ENCODE assay signal across 8 cellular contexts in genomic region chr2:60674524-60675165, GRCh38.
A peak's percentile ranks its signal among the peaks of the same experiment; 100 is the strongest.
DNase-seq lines count a peak whose midpoint lies in the region; ATAC-seq, FAIRE-seq and TF ChIP-seq lines count a peak whose summit lies in the region.

No MANE protein-coding gene starts in this region.

- no peak overlapping the region for H3K9ac ChIP-seq in keratinocyte (ENCODE audit: control insufficient read depth, extremely low read depth, insufficient read depth, low read length)

- ATAC-seq in GM18907 (IDR thresholded peaks at IDR 0.05; ENCODE audit: unreplicated experiment) (peak; percentile 98), HG03103 (IDR thresholded peaks at IDR 0.05; ENCODE audit: low read depth, unreplicated experiment) (peak; percentile 98)

- no peak overlapping the region for H3K27ac ChIP-seq in breast epithelium
- no peak overlapping the region for H3K27ac ChIP-seq in keratinocyte (ENCODE audit: control insufficient read depth, insufficient read depth, low read length)

- H3K9me1 ChIP-seq in keratinocyte (ENCODE audit: control insufficient read depth, extremely low read depth, insufficient read depth, low read length) = no peaks in the 10 kb centered on the region

- FAIRE-seq in keratinocyte (lab: Jason Lieb, UNC) = no peak

- no peaks in the 10 kb centered on the region for H4K20me1 ChIP-seq in keratinocyte (ENCODE audit: control insufficient read depth, extremely low read depth, insufficient read depth, low read length)

- intact Hi-C loops in breast epithelium (cut with DNase I; ENCODE audit: low total_unique reads) = no loop called here

- peak overlapping the region; percentile 70 for H2AFZ ChIP-seq in keratinocyte (ENCODE audit: control insufficient read depth, low read length)

- H3K4me3 ChIP-seq in WI38 (ENCODE audit: low read depth, low read length) = no peak overlapping the region
- H3K4me3 ChIP-seq in breast epithelium = no peak overlapping the region
- no peak overlapping the region for H3K4me3 ChIP-seq in keratinocyte (ENCODE audit: control insufficient read depth in 2 of 3, extremely low read depth in 1 of 3, insufficient read depth in 2 of 3, low read depth in 1 of 3, low read length in 3 of 3)

- no peaks in the 10 kb centered on the region for H3K9me3 ChIP-seq in breast epithelium
- no peaks in the 10 kb centered on the region for H3K9me3 ChIP-seq in keratinocyte (ENCODE audit: control insufficient read depth, low read depth, low read length)

- dilution Hi-C loops in keratinocyte (cut with MboI; ENCODE audit: extremely low pct_ligation_motif_present, low sequenced_read_pairs) = no loop called here

- no peaks in the 10 kb centered on the region for H3K79me2 ChIP-seq in keratinocyte (ENCODE audit: control insufficient read depth, insufficient read depth, low read length)

- TF ChIP-seq CTCF in WI38 (IDR thresholded peaks at IDR 0.05; ENCODE audit: low read depth, low read length) (peak; percentile 81), breast epithelium (IDR thresholded peaks at IDR 0.05) (peak; percentile 49 to 69 (median 63)), keratinocyte (optimal IDR thresholded peaks at IDR 0.05 in 1 of 3, IDR thresholded peaks at IDR 0.05 in 1 of 3, conservative IDR thresholded peaks at IDR 0.05 in 1 of 3; ENCODE audit: extremely low read depth in 1 of 3, insufficient read depth in 2 of 3, low read length in 3 of 3) (peak; percentile 94 to 100 (median 97))

- H3K4me2 ChIP-seq in keratinocyte (ENCODE audit: control insufficient read depth, extremely low read depth, insufficient read depth, low read depth, low read length) = no peak overlapping the region

- DNase-seq in AML-193 (lab: John Stamatoyannopoulos, UW) = peak; percentile 55 to 65
- peak; percentile 63 for DNase-seq in NCI-H2227 treated with DMSO at 0.1 percent for 48 hours (lab: John Stamatoyannopoulos, UW)
- DNase-seq in breast epithelium (ENCODE audit: low spot score in 2 of 2) = peak; percentile 60 to 81
- DNase-seq in keratinocyte (ENCODE audit: low read depth, low spot score) = peak; percentile 19
- DNase-seq in stimulated activated CD4-positive, alpha-beta T cell treated with anti-CD3 and anti-CD28 coated beads, Interleukin-1b, Interleukin-23, amount 100 ng/mL, for 4 hours (ENCODE audit: low read depth in 2 of 2) = peak; percentile 73 to 80

- TF ChIP-seq POLR2A in breast epithelium (IDR thresholded peaks at IDR 0.05) = no peak

- H3K27me3 ChIP-seq in breast epithelium = no peaks in the 10 kb centered on the region
- peaks cover 6% of the 10 kb centered on the region for H3K27me3 ChIP-seq in keratinocyte (ENCODE audit: control insufficient read depth, extremely low read depth, insufficient read depth, low read length)

- H3K4me1 ChIP-seq in breast epithelium (no peaks in the 10 kb centered on the region), keratinocyte (ENCODE audit: control insufficient read depth, extremely low read depth, insufficient read depth, low read length) (no peaks in the 10 kb centered on the region)

- H3K36me3 ChIP-seq in breast epithelium (no peaks in the 10 kb centered on the region), keratinocyte (ENCODE audit: control insufficient read depth in 2 of 2, extremely low read depth in 1 of 2, insufficient read depth in 2 of 2, low read length in 2 of 2) (no peaks in the 10 kb centered on the region)

Comparison
In these comparisons a context has a peak if more than half of its experiments do, and no peak if none do; other contexts are left out.
1. DNase-seq: peak in every context shown above with its lines; median percentile 76 in stimulated activated CD4-positive, alpha-beta T cell treated with anti-CD3 and anti-CD28 coated beads, Interleukin-1b, Interleukin-23, amount 100 ng/mL, for 4 hours; 70 in breast epithelium; 63 in NCI-H2227 treated with DMSO at 0.1 percent for 48 hours; 60 in AML-193; 19 in keratinocyte.